ENCODE assay signal across 3 cellular contexts in the genomic region with DNA sequence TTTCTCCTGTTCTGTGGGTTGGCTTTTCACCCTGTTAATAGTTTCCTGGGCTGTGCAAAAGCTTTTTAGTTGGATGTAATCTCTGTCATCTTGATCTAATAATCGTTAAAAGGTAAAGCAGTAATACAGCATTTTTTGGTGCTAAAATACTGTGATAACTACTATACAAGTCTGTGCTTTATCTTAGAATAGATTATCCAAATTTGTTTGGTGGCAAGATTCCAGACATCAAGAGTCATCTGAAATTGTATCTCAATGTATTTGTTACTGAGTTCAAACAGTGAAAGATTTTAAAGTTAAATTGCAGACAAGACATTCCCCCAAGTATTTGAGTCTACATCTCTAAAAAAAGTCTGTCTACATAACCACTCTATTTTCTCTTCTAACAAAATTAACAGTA.
A peak's percentile ranks its signal among the peaks of the same experiment; 100 is the strongest.
TF ChIP-seq lines count a peak whose summit lies in the region.

No MANE protein-coding gene starts in this region.

TF ChIP-seq in GM23338, 12 proteins besides CTCF, POLR2A, EP300 and RAD21 (continues in another document):
- TF ChIP-seq, protein P1, sequence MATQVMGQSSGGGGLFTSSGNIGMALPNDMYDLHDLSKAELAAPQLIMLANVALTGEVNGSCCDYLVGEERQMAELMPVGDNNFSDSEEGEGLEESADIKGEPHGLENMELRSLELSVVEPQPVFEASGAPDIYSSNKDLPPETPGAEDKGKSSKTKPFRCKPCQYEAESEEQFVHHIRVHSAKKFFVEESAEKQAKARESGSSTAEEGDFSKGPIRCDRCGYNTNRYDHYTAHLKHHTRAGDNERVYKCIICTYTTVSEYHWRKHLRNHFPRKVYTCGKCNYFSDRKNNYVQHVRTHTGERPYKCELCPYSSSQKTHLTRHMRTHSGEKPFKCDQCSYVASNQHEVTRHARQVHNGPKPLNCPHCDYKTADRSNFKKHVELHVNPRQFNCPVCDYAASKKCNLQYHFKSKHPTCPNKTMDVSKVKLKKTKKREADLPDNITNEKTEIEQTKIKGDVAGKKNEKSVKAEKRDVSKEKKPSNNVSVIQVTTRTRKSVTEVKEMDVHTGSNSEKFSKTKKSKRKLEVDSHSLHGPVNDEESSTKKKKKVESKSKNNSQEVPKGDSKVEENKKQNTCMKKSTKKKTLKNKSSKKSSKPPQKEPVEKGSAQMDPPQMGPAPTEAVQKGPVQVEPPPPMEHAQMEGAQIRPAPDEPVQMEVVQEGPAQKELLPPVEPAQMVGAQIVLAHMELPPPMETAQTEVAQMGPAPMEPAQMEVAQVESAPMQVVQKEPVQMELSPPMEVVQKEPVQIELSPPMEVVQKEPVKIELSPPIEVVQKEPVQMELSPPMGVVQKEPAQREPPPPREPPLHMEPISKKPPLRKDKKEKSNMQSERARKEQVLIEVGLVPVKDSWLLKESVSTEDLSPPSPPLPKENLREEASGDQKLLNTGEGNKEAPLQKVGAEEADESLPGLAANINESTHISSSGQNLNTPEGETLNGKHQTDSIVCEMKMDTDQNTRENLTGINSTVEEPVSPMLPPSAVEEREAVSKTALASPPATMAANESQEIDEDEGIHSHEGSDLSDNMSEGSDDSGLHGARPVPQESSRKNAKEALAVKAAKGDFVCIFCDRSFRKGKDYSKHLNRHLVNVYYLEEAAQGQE (IDR thresholded peaks at IDR 0.05; ENCODE audit: unreplicated experiment), result no peak

TF ChIP-seq in SK-N-SH, 30 proteins besides CTCF, POLR2A, EP300 and RAD21:
- TF ChIP-seq FOXM1 (IDR thresholded peaks at IDR 0.05; ENCODE audit: low read depth) (no peak), RCOR1 (IDR thresholded peaks at IDR 0.05; ENCODE audit: low read length) (0 out of 2 replicates have a peak, but pooled peaks have one; percentile 15), TAF1 (IDR thresholded peaks at IDR 0.05; ENCODE audit: borderline replicate concordance, low read depth, low read length) (no peak), YY1 (IDR thresholded peaks at IDR 0.05; ENCODE audit: low read depth) (no peak), POLR2AphosphoS5 (IDR thresholded peaks at IDR 0.05; ENCODE audit: low read depth, low read length) (no peak), GATA2 (CRISPR knock-in tag; IDR thresholded peaks at IDR 0.05) (peak; percentile 27; the same call in 1 of the 2 replicates)
- TF ChIP-seq, protein P1 (IDR thresholded peaks at IDR 0.05; ENCODE audit: low read depth, low read length), result no peak

TF ChIP-seq in HepG2, 621 proteins besides CTCF, POLR2A, EP300 and RAD21:
- TF ChIP-seq SIN3B (IDR thresholded peaks at IDR 0.05; ENCODE audit: low read length) (no peak), ZNF224 (CRISPR knock-in tag; IDR thresholded peaks at IDR 0.05) (no peak), HCFC1 (IDR thresholded peaks at IDR 0.05; ENCODE audit: low read depth, low read length) (no peak), FOXO1 (CRISPR knock-in tag; IDR thresholded peaks at IDR 0.05) (no peak), RBFOX2 (IDR thresholded peaks at IDR 0.05; ENCODE audit: low read depth, low read length) (no peak)
- TF ChIP-seq, protein P2, sequence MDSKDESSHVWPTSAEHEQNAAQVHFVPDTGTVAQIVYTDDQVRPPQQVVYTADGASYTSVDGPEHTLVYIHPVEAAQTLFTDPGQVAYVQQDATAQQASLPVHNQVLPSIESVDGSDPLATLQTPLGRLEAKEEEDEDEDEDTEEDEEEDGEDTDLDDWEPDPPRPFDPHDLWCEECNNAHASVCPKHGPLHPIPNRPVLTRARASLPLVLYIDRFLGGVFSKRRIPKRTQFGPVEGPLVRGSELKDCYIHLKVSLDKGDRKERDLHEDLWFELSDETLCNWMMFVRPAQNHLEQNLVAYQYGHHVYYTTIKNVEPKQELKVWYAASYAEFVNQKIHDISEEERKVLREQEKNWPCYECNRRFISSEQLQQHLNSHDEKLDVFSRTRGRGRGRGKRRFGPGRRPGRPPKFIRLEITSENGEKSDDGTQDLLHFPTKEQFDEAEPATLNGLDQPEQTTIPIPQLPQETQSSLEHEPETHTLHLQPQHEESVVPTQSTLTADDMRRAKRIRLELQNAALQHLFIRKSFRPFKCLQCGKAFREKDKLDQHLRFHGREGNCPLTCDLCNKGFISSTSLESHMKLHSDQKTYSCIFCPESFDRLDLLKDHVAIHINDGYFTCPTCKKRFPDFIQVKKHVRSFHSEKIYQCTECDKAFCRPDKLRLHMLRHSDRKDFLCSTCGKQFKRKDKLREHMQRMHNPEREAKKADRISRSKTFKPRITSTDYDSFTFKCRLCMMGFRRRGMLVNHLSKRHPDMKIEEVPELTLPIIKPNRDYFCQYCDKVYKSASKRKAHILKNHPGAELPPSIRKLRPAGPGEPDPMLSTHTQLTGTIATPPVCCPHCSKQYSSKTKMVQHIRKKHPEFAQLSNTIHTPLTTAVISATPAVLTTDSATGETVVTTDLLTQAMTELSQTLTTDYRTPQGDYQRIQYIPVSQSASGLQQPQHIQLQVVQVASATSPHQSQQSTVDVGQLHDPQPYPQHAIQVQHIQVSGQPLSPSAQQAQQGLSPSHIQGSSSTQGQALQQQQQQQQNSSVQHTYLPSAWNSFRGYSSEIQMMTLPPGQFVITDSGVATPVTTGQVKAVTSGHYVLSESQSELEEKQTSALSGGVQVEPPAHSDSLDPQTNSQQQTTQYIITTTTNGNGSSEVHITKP (CRISPR knock-in tag; IDR thresholded peaks at IDR 0.05; ENCODE audit: low read depth), result no peak
